In genomic region chr16:4342866-4343744, GRCh38 we compare ENCODE assay signal across 21 cellular contexts. TPM values are rescaled to one million over a fixed set of nuclear protein-coding genes. Genes with fewer than 3 reads are reported as not detected.
DNase-seq lines count a peak whose midpoint lies in the region; ATAC-seq and TF ChIP-seq lines count a peak whose summit lies in the region.
"Had no signal": no experiment of that assay in that cellular context is flagged by ENCODE, and none has a peak within 500 bp of the region (broad histone marks: within the 10 kb centered on the region; RNA-seq: fewer than 3 reads in every experiment).

No MANE protein-coding gene starts in this region.

- H3K36me3 ChIP-seq in CD8-positive, alpha-beta memory T cell (ENCODE audit: insufficient read depth, low read length), result no peaks in the 10 kb centered on the region
- H3K36me3 ChIP-seq in lower lobe of right lung, result peaks cover 31% of the 10 kb centered on the region
- peaks cover 0 to 25% (median 3%) of the 10 kb centered on the region in 4 donors for H3K36me3 ChIP-seq in sigmoid colon

- no peak overlapping the region for H3K4me3 Mint-ChIP-seq in CD8-positive, alpha-beta memory T cell
- H3K4me3 Mint-ChIP-seq in T-helper 17 cell, result no peak overlapping the region
- H3K4me3 Mint-ChIP-seq: activated CD4-positive, alpha-beta T cell treated with anti-CD3 and anti-CD28 coated beads for 36 hours; activated naive CD8-positive, alpha-beta T cell treated with anti-CD3 and anti-CD28 coated beads, Interleukin-2, amount 10 ng/mL, durations not matched to agents 7 days and 5 days; brain had no signal

- H3K27ac ChIP-seq in CD8-positive, alpha-beta memory T cell (ENCODE audit: low read depth, low read length), result no peak overlapping the region
- H3K27ac ChIP-seq in lower lobe of right lung (peak overlapping the region; percentile 64), sigmoid colon (no peak overlapping the region)
- H3K27ac ChIP-seq: neutrophil, skin epidermis, suprapubic skin had no signal

- no peaks in the 10 kb centered on the region for H3K9me3 ChIP-seq in CD8-positive, alpha-beta memory T cell (ENCODE audit: low read length)
- H3K9me3 ChIP-seq in T-helper 17 cell (ENCODE audit: control insufficient read depth, low read length, poor library complexity, severe bottlenecking), result no peaks in the 10 kb centered on the region
- no peaks in the 10 kb centered on the region for H3K9me3 ChIP-seq in lower lobe of right lung
- H3K9me3 ChIP-seq in sigmoid colon, result no peaks in the 10 kb centered on the region
- H3K9me3 ChIP-seq: neutrophil, suprapubic skin had no signal

- H3K9me3 Mint-ChIP-seq in CD8-positive, alpha-beta memory T cell, result no peaks in the 10 kb centered on the region
- H3K9me3 Mint-ChIP-seq: activated naive CD8-positive, alpha-beta T cell treated with anti-CD3 and anti-CD28 coated beads, Interleukin-2, amount 10 ng/mL, durations not matched to agents 7 days and 5 days had no signal

- no peak overlapping the region for H3K4me3 ChIP-seq in CD8-positive, alpha-beta memory T cell (ENCODE audit: low read length)
- H3K4me3 ChIP-seq in lower lobe of right lung (peak overlapping the region; percentile 11), sigmoid colon (no peak overlapping the region)
- H3K4me3 ChIP-seq: skin epidermis, suprapubic skin had no signal

- ATAC-seq in T-helper 17 cell (no peak), lower lobe of right lung (no peak), GM21529 (IDR thresholded peaks at IDR 0.05; ENCODE audit: unreplicated experiment) (no peak)
- ATAC-seq: activated CD4-positive, alpha-beta T cell treated with anti-CD3 and anti-CD28 coated beads for 36 hours had no signal

- no peak for TF ChIP-seq EP300 in sigmoid colon (IDR thresholded peaks at IDR 0.05)

- CTCF ChIA-PET in CD8-positive, alpha-beta memory T cell (lab: Charles Lee), result no interaction called here

- TF ChIP-seq CTCF in lower lobe of right lung (IDR thresholded peaks at IDR 0.05) (no peak), sigmoid colon (IDR thresholded peaks at IDR 0.05) (no peak)

- intact Hi-C loops in lower lobe of right lung (cut with DNase I) (no loop called here), sigmoid colon (cut with DNase I) (no loop called here)

- H3K4me1 ChIP-seq in CD8-positive, alpha-beta memory T cell (ENCODE audit: insufficient read depth, low read length), result no peaks in the 10 kb centered on the region
- H3K4me1 ChIP-seq in lower lobe of right lung (peaks cover 89% of the 10 kb centered on the region), sigmoid colon (peaks cover 0 to 32% (median 18%) of the 10 kb centered on the region in 4 donors)

- H3K27ac Mint-ChIP-seq in CD8-positive, alpha-beta memory T cell, result peak overlapping the region in 7 of 8 donors; percentile 24 to 89 (median 46)
- peak overlapping the region; percentile 82 for H3K27ac Mint-ChIP-seq in T-helper 17 cell
- H3K27ac Mint-ChIP-seq: activated CD4-positive, alpha-beta T cell treated with anti-CD3 and anti-CD28 coated beads for 36 hours; activated naive CD8-positive, alpha-beta T cell treated with anti-CD3 and anti-CD28 coated beads, Interleukin-2, amount 10 ng/mL, durations not matched to agents 7 days and 5 days had no signal

- POLR2A ChIA-PET in CD8-positive, alpha-beta memory T cell (lab: Charles Lee), result no interaction called here

- H3K36me3 Mint-ChIP-seq in CD8-positive, alpha-beta memory T cell, result peaks cover 0 to 24% (median 0%) of the 10 kb centered on the region in 3 donors
- no peaks in the 10 kb centered on the region for H3K36me3 Mint-ChIP-seq in T-helper 17 cell (ENCODE audit: low read depth)

- WGBS in sigmoid colon, 2 donors, result 92 to 93% methylated on average over 21 of the region's 21 CpGs

- DNase-seq in CD8-positive, alpha-beta memory T cell, result no peak
- no peak for DNase-seq in T-helper 17 cell
- DNase-seq in lower lobe of right lung, result no peak
- peak; percentile 64 for DNase-seq in sigmoid colon
- DNase-seq in pons (ENCODE audit: low spot score), result no peak
- no peak for DNase-seq in dermis blood vessel endothelial cell
- DNase-seq: activated CD4-positive, alpha-beta T cell treated with anti-CD3 and anti-CD28 coated beads for 36 hours; activated naive CD8-positive, alpha-beta T cell treated with anti-CD3 and anti-CD28 coated beads, Interleukin-2, amount 10 ng/mL, durations not matched to agents 7 days and 5 days; DMS 273 treated with DMSO at 0.1 percent for 48 hours; effector CD8-positive, alpha-beta T cell; foreskin fibroblast; NCI-H1105; NCI-H2029; NCI-H345; NCI-H748 treated with DMSO at 0.1 percent for 48 hours had no signal

- no peaks in the 10 kb centered on the region for H3K27me3 ChIP-seq in CD8-positive, alpha-beta memory T cell (ENCODE audit: insufficient read depth, low read length, poor library complexity, severe bottlenecking)
- H3K27me3 ChIP-seq in lower lobe of right lung (ENCODE audit: low read depth) (no peaks in the 10 kb centered on the region), sigmoid colon (no peaks in the 10 kb centered on the region)
- H3K27me3 ChIP-seq: neutrophil, suprapubic skin had no signal

- peaks cover 10 to 35% (median 16%) of the 10 kb centered on the region in 3 donors for H3K4me1 Mint-ChIP-seq in CD8-positive, alpha-beta memory T cell
- peaks cover 8% of the 10 kb centered on the region for H3K4me1 Mint-ChIP-seq in T-helper 17 cell
- H3K4me1 Mint-ChIP-seq: activated naive CD8-positive, alpha-beta T cell treated with anti-CD3 and anti-CD28 coated beads, Interleukin-2, amount 10 ng/mL, durations not matched to agents 7 days and 5 days had no signal

- no peaks in the 10 kb centered on the region for H3K27me3 Mint-ChIP-seq in CD8-positive, alpha-beta memory T cell
- H3K27me3 Mint-ChIP-seq in T-helper 17 cell, result no peaks in the 10 kb centered on the region
- H3K27me3 Mint-ChIP-seq: activated CD4-positive, alpha-beta T cell treated with anti-CD3 and anti-CD28 coated beads for 36 hours; activated naive CD8-positive, alpha-beta T cell treated with anti-CD3 and anti-CD28 coated beads, Interleukin-2, amount 10 ng/mL, durations not matched to agents 7 days and 5 days; brain had no signal

- no peak for TF ChIP-seq POLR2A in sigmoid colon (IDR thresholded peaks at IDR 0.05)

RNA-seq across cellular contexts. Expression of gene PAM16, which starts 8.0 kb away (rescaled TPM):
- 10 to 100 TPM; 66.6 to 70.2 TPM for total RNA-seq in CD8-positive, alpha-beta memory T cell
- 38.6 TPM for polyA plus RNA-seq in CD8-positive, alpha-beta memory T cell
- total RNA-seq in T-helper 17 cell (10 to 100 TPM; 32.3 to 41.4 TPM), lower lobe of right lung (40.0 TPM), sigmoid colon (10 to 100 TPM; 36.7 to 52.7 (median 43.6) TPM), dermis blood vessel endothelial cell (11.6 and 15.5 TPM in 2 replicates)
- polyA plus RNA-seq in sigmoid colon, result 10 to 100 TPM; 36.0 to 57.0 (median 49.0) TPM

RNA-seq across cellular contexts. Expression of gene GLIS2, which starts 27.2 kb away (rescaled TPM):
- under 1 TPM; 0.13 to 0.26 TPM for total RNA-seq in CD8-positive, alpha-beta memory T cell
- polyA plus RNA-seq in CD8-positive, alpha-beta memory T cell, result not detected
- total RNA-seq in T-helper 17 cell (under 1 TPM; 0.10 to 0.29 TPM), lower lobe of right lung (21.5 TPM), sigmoid colon (10 to 100 TPM in 1 of 4 donors, 1 to 10 TPM in 3; 5.4 to 11.9 (median 5.7) TPM), dermis blood vessel endothelial cell (0.79 and 1.2 TPM in 2 replicates)
- polyA plus RNA-seq in sigmoid colon, result 1 to 10 TPM in 2 of 3 donors, under 1 TPM in 1; 0.69 to 4.0 (median 1.8) TPM

RNA-seq across cellular contexts. Expression of gene VASN, which starts 28.5 kb away (rescaled TPM):
- total RNA-seq in CD8-positive, alpha-beta memory T cell, result under 1 TPM in 1 of 2 experiments, not detected in 1; 0.31 TPM
- not detected for polyA plus RNA-seq in CD8-positive, alpha-beta memory T cell
- total RNA-seq in T-helper 17 cell (under 1 TPM; 0.55 to 0.57 TPM), lower lobe of right lung (17.4 TPM), sigmoid colon (10 to 100 TPM in 1 of 4 donors, 1 to 10 TPM in 3; 7.1 to 10.2 (median 8.3) TPM), dermis blood vessel endothelial cell (1.9 and 2.2 TPM in 2 replicates)
- 1 to 10 TPM in 2 of 3 donors, under 1 TPM in 1; 0.46 to 4.2 (median 2.4) TPM for polyA plus RNA-seq in sigmoid colon
- total RNA-seq: activated CD4-positive, alpha-beta T cell treated with anti-CD3 and anti-CD28 coated beads for 36 hours; T-helper 1 cell treated with Interleukin-12 subunit alpha and Interleukin-12 subunit beta and Interleukin-4 antibody, amounts not matched to agents 30 ng/mL and 1 ng/mL, for 36 hours had no signal
